ENCODE assay signal across 8 cellular contexts in the genomic region with DNA sequence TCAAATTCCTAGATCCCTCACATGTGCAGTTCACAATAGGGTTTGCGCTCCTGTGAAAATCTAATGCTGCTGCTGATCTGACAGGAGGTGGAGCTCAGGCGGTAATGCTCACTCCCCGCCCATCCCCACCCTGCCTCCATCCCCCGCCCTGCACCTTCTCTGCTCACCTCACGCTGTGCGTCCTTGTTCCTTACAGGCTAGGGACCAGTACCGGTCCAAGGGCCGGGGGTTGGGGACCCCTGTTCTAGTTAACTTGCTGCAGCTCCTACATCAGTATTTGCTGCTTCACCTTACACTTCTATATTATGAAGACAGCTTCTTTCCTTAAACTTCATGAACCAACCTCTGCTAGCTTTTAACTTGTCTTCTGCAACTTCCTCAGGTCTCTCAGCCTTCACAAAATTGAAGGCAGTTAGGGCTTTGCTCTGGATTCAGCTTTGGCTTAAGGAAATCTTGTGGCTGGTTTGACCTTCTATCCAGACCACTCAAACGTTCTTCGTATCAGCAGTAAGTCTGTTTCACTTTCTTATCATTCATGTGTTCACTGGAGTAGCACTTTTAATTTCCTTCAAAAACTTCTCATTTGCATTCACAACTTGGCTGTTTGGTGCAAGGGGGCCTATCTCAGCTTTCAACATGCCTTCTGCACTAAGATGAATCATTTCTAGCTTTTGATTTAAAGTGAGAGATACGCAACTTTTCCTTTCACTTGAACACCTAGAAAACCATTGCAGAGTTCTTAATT. TPM values are rescaled to one million over a fixed set of nuclear protein-coding genes. Genes with fewer than 3 reads are reported as not detected.
DNase-seq lines count a peak whose midpoint lies in the region; ATAC-seq, FAIRE-seq and TF ChIP-seq lines count a peak whose summit lies in the region.

No MANE protein-coding gene starts in this region.

- FAIRE-seq in GM12892 (lab: Jason Lieb, UNC), result peak; percentile 69

- peaks cover 39% of the 10 kb centered on the region for H3K79me2 ChIP-seq in PC-9 (ENCODE audit: low read depth)

- H3K4me1 ChIP-seq in PC-9 (replicated peaks; ENCODE audit: insufficient read depth), result peaks cover 37% of the 10 kb centered on the region
- peaks cover 2 to 42% (median 35%) of the 10 kb centered on the region in 9 donors for H3K4me1 ChIP-seq in heart right ventricle

- CTCF ChIA-PET in PC-9 (lab: Charles Lee), result no interaction called here

- peaks cover under 1% of the 10 kb centered on the region; the same call in 1 of the 2 replicates for H3K36me3 ChIP-seq in PC-9 (ENCODE audit: low read depth)
- peaks cover 0 to 8% (median 0%) of the 10 kb centered on the region in 9 donors for H3K36me3 ChIP-seq in heart right ventricle

- H3K9me2 ChIP-seq in PC-9 (ENCODE audit: insufficient read depth), result no peaks in the 10 kb centered on the region

- H3K4me3 ChIP-seq in PC-9 (peak overlapping the region; percentile 96; the same call in 1 of the 2 replicates), heart right ventricle (peak overlapping the region in 9 of 10 donors; percentile 71 to 96 (median 85)), retinal pigment epithelial cell (ENCODE audit: low read length) (peak overlapping the region; percentile 36)

- H3K9me3 ChIP-seq in PC-9 (ENCODE audit: insufficient read depth, low read depth) (no peaks in the 10 kb centered on the region), heart right ventricle (no peaks in the 10 kb centered on the region)

- intact Hi-C loops in PC-9 (cut with micrococcal nuclease; ENCODE audit: unreplicated experiment) (no loop called here), heart right ventricle (cut with DNase I) (loop anchor here in 2 of 10 donors (5.0 to 10.0 kb wide), 2 partner anchors 108 to 111 kb away; a partner anchor contains a TSS)

- TF ChIP-seq CTCF in PC-9 (conservative IDR thresholded peaks at IDR 0.05), result no peak
- TF ChIP-seq CTCF in heart right ventricle (IDR thresholded peaks at IDR 0.05), result no peak
- no peak for TF ChIP-seq CTCF in retinal pigment epithelial cell (conservative IDR thresholded peaks at IDR 0.05; ENCODE audit: low read depth, low read length)

- H2AFZ ChIP-seq in PC-9, result peak overlapping the region; percentile 73

- POLR2A ChIA-PET in PC-9 (lab: Charles Lee; ENCODE audit: unreplicated experiment), result interaction anchor here (0.7 kb wide), 1 partner anchor 17 kb away, joined by 4 read pairs; no protein-coding TSS in a partner anchor

- H3F3A ChIP-seq in PC-9 (ENCODE audit: insufficient read depth, low read depth), result peaks cover 20% of the 10 kb centered on the region

- WGBS in heart right ventricle, 2 donors, result 8 to 16% methylated on average over 11 of the region's 11 CpGs

- peak overlapping the region; percentile 99 for H3K4me2 ChIP-seq in PC-9

- H3K27ac ChIP-seq in PC-9, result peak overlapping the region; percentile 83
- peak overlapping the region in 9 of 10 donors; percentile 46 to 98 (median 96) for H3K27ac ChIP-seq in heart right ventricle

- BruUV-seq in PC-9 (replicated peaks; lab: Mats Ljungman, UMichigan), result no TSS peak

- H3K27me3 ChIP-seq in PC-9 (ENCODE audit: insufficient read depth, low read depth), result no peaks in the 10 kb centered on the region
- H3K27me3 ChIP-seq in heart right ventricle, result no peaks in the 10 kb centered on the region

- ATAC-seq in HG02763 (IDR thresholded peaks at IDR 0.05; ENCODE audit: unreplicated experiment) (peak; percentile 36), heart right ventricle (peak in 3 of 8 donors; percentile 32 to 48 (median 47)), HG03097 (IDR thresholded peaks at IDR 0.05; ENCODE audit: low FRiP score, unreplicated experiment) (no peak)

- H4K20me1 ChIP-seq in PC-9 (ENCODE audit: insufficient read depth), result peaks cover 9% of the 10 kb centered on the region; the same call in 1 of the 2 replicates

- DNase-seq in GM12892 (ENCODE audit: insufficient read length) (no peak), PC-9 (peak in 1 of 2 experiments; percentile 14), heart right ventricle (peak; percentile 11 to 19), retinal pigment epithelial cell (ENCODE audit: low read depth) (no peak), DMS114 treated with DMSO at 0.1 percent for 48 hours (lab: John Stamatoyannopoulos, UW; ENCODE audit: unreplicated experiment) (no peak)
- DNase-seq in activated naive CD4-positive, alpha-beta T cell treated with Interleukin-2 at 50 U/mL for 16 hours, result peak; percentile 57

- TF ChIP-seq POLR2A in GM12892 (IDR thresholded peaks at IDR 0.05; ENCODE audit: low read depth, low read length), result no peak

RNA-seq across cellular contexts. Expression of a gene that starts 1.7 kb away (rescaled TPM):
- polyA plus RNA-seq in GM12892 (2012; ENCODE audit: missing spikeins), result 9.0 TPM
- 22.1 and 25.4 TPM in 2 replicates for total RNA-seq in PC-9 (2021)
- 10 to 100 TPM; 11.8 to 21.1 (median 14.3) TPM for total RNA-seq in heart right ventricle
- polyA plus RNA-seq in heart right ventricle, result 1 to 10 TPM; 4.7 to 6.4 TPM

Comparison
In these comparisons a context has a peak if more than half of its experiments do, and no peak if none do; other contexts are left out.
1. DNase-seq: peak in activated naive CD4-positive, alpha-beta T cell treated with Interleukin-2 at 50 U/mL for 16 hours (single experiment) and heart right ventricle (2 of 2); none in GM12892 (single experiment), retinal pigment epithelial cell (single experiment) and DMS114 treated with DMSO at 0.1 percent for 48 hours (single experiment).
2. H3K4me3 ChIP-seq: peak in every context shown above with its lines; median percentile 96 in PC-9; 85 in heart right ventricle; 36 in retinal pigment epithelial cell.